ENCODE assay signal across 20 cellular contexts in the genomic region with DNA sequence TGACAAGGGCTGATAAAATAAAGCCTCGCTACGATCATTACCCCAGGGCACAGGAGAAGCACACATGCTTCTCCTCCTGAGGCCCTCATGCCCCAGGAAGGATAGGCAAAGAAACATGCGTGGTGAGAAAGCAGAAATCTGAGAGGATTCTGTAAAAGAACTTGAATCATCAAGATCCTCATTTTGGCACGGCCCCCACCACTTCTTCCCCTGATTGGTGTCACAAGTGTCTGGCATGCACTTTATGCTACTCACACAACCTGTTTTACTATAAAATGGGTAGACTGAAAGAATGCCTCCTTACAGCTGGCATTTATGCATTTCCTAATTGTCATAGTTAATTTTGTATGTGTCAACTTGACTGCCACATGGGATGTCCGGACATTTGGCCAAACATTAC. TPM values are rescaled to one million over a fixed set of nuclear protein-coding genes. Genes with fewer than 3 reads are reported as not detected.
A peak's percentile ranks its signal among the peaks of the same experiment; 100 is the strongest.
DNase-seq lines count a peak whose midpoint lies in the region; ATAC-seq and TF ChIP-seq lines count a peak whose summit lies in the region.
"Had no signal": no experiment of that assay in that cellular context is flagged by ENCODE, and none has a peak within 500 bp of the region (broad histone marks: within the 10 kb centered on the region; RNA-seq: fewer than 3 reads in every experiment).

No MANE protein-coding gene starts in this region.

- DNase-seq in DMS79 treated with DMSO at 0.1 percent for 48 hours (lab: John Stamatoyannopoulos, UW) (peak; percentile 1), DMS79 (lab: John Stamatoyannopoulos, UW) (no peak), LHCN-M2 (ENCODE audit: low read depth) (peak; percentile 15), kidney tubule cell (ENCODE audit: low spot score) (no peak), AG08396 (ENCODE audit: low spot score) (no peak)
- DNase-seq: CD4-positive, alpha-beta T cell; CD8-positive, alpha-beta memory T cell; DMS 273 treated with DMSO at 0.1 percent for 48 hours; GF-D8; GOT3; HFFc6 had no signal

- H3K27ac ChIP-seq in 22Rv1 (peak overlapping the region; percentile 88), VCaP (peak overlapping the region; percentile 98)
- H3K27ac ChIP-seq: BLaER1 had no signal

- ATAC-seq in GM21367 (IDR thresholded peaks at IDR 0.05; ENCODE audit: unreplicated experiment), result no peak

- TF ChIP-seq CTCF in 22Rv1 (IDR thresholded peaks at IDR 0.05) (no peak), VCaP (conservative IDR thresholded peaks at IDR 0.05) (no peak)

RNA-seq across cellular contexts. Expression of gene PCA3, which starts 32.1 kb away (rescaled TPM):
- 0.29 TPM in 1 of 2 replicates, not detected in the other for total RNA-seq in LHCN-M2 (2014; rRNA removed)
- polyA plus RNA-seq in LHCN-M2 (2012), result 7.6 TPM
- total RNA-seq: A172; A673; B cell; CD4-positive, alpha-beta T cell; CD8-positive, alpha-beta memory T cell; G401; HFFc6 had no signal
- polyA plus RNA-seq: CD14-positive monocyte; CD8-positive, alpha-beta memory T cell had no signal

Comparison
In these comparisons a context has a peak if more than half of its experiments do, and no peak if none do; other contexts are left out.
1. DNase-seq: peak in DMS79 treated with DMSO at 0.1 percent for 48 hours (single experiment) and LHCN-M2 (single experiment); none in DMS79 (single experiment), kidney tubule cell (single experiment) and AG08396 (single experiment).